ENCODE assay signal across 9 cellular contexts in genomic region chr2:46847185-46847710, GRCh38.
DNase-seq lines count a peak whose midpoint lies in the region; ATAC-seq, FAIRE-seq and TF ChIP-seq lines count a peak whose summit lies in the region.
"Had no signal": no experiment of that assay in that cellular context is flagged by ENCODE, and none has a peak within 500 bp of the region (broad histone marks: within the 10 kb centered on the region; RNA-seq: fewer than 3 reads in every experiment).

No MANE protein-coding gene starts in this region.

- H3K27ac ChIP-seq in muscle layer of colon (ENCODE audit: low read depth, low read length), result peak overlapping the region; percentile 78

- no peak overlapping the region for H3K4me3 ChIP-seq in muscle layer of colon (ENCODE audit: low read depth in 1 of 2, low read length in 2 of 2)

- H3K4me1 ChIP-seq in muscle layer of colon (ENCODE audit: insufficient read depth, low read length), result peaks cover 77% of the 10 kb centered on the region

- H3K9me3 ChIP-seq in muscle layer of colon (ENCODE audit: low read length), result no peaks in the 10 kb centered on the region

- in situ Hi-C loops in GM13977 (cut with MboI; ENCODE audit: low pct_unique_long_range_greater_than_20kb, low sequenced_read_pairs, unreplicated experiment), result no loop called here

- DNase-seq in C1 segment of cervical spinal cord (lab: John Stamatoyannopoulos, UW), result peak in 10 of 14 donors; percentile 26 to 78 (median 44)
- DNase-seq in NCI-H226, result peak; percentile 97
- DNase-seq in central memory CD4-positive, alpha-beta T cell, result no peak
- DNase-seq in GM13977 (ENCODE audit: low spot score), result no peak

- ATAC-seq in activated CD4-positive, CD25-positive, alpha-beta regulatory T cell treated with anti-CD3 and anti-CD28 coated beads, Interleukin-2, amount 50 U/mL, for 24 hours, result no peak
- no peak for ATAC-seq in GM18873 (IDR thresholded peaks at IDR 0.05; ENCODE audit: low FRiP score, unreplicated experiment)

- H3K27me3 ChIP-seq in muscle layer of colon (ENCODE audit: control insufficient read depth in 1 of 2, insufficient read depth in 2 of 2, low read length in 2 of 2), result no peaks in the 10 kb centered on the region

- peak overlapping the region; percentile 36 for H3K9ac ChIP-seq in muscle layer of colon (ENCODE audit: low read length)

- H3K36me3 ChIP-seq in muscle layer of colon (ENCODE audit: insufficient read depth, low read length), result no peaks in the 10 kb centered on the region

- FAIRE-seq in endometrium (lab: Jason Lieb, UNC), result peak; percentile 63
- FAIRE-seq: GM18507 had no signal

- no peak for TF ChIP-seq CTCF in GM13977 (IDR thresholded peaks at IDR 0.05; ENCODE audit: extremely low read depth, insufficient read depth, missing control alignments)

Comparison
In these comparisons a context has a peak if more than half of its experiments do, and no peak if none do; other contexts are left out.
1. DNase-seq: peak in C1 segment of cervical spinal cord (10 of 14) and NCI-H226 (single experiment); none in central memory CD4-positive, alpha-beta T cell (single experiment) and GM13977 (single experiment).